In genomic region chr18:60892855-60893254, GRCh38 we compare ENCODE assay signal across 12 cellular contexts.
DNase-seq lines count a peak whose midpoint lies in the region; ATAC-seq and TF ChIP-seq lines count a peak whose summit lies in the region.
"Had no signal": no experiment of that assay in that cellular context is flagged by ENCODE, and none has a peak within 500 bp of the region (broad histone marks: within the 10 kb centered on the region; RNA-seq: fewer than 3 reads in every experiment).

No MANE protein-coding gene starts in this region.

- H3K4me3 Mint-ChIP-seq in MCF 10A (ENCODE audit: unreplicated experiment), result peak overlapping the region; percentile 33
- no peak overlapping the region for H3K4me3 Mint-ChIP-seq in activated CD8-positive, alpha-beta T cell treated with anti-CD3 and anti-CD28 coated beads, Interleukin-2, amount 10 ng/mL, durations not matched to agents 7 days and 5 days

- intact Hi-C loops in MCF 10A (cut with micrococcal nuclease), result loop anchor here (5.0 kb wide), 1 partner anchor 84 kb away; no protein-coding TSS in a partner anchor

- no peaks in the 10 kb centered on the region for H3K27me3 ChIP-seq in kidney epithelial cell (ENCODE audit: control insufficient read depth, insufficient read depth, low read length)

- POLR2A ChIA-PET in MCF 10A (lab: Yijun Ruan, JAX), result interaction anchor here (0.5 to 4.7 kb wide), 23 partner anchors 8 to 1351 kb away, joined by 3 to 26 read pairs (median 4); no protein-coding TSS in a partner anchor
- POLR2A ChIA-PET in activated CD8-positive, alpha-beta T cell treated with anti-CD3 and anti-CD28 coated beads, Interleukin-2, amount 10 ng/mL, durations not matched to agents 7 days and 5 days (lab: Charles Lee), result interaction anchor here (0.6 kb wide), 1 partner anchor 15 kb away, joined by 4 read pairs; no protein-coding TSS in a partner anchor

- H3K27me3 Mint-ChIP-seq in MCF 10A (ENCODE audit: insufficient read depth, unreplicated experiment), result no peaks in the 10 kb centered on the region
- no peaks in the 10 kb centered on the region for H3K27me3 Mint-ChIP-seq in activated CD8-positive, alpha-beta T cell treated with anti-CD3 and anti-CD28 coated beads, Interleukin-2, amount 10 ng/mL, durations not matched to agents 7 days and 5 days (ENCODE audit: low read depth)

- peaks cover 34% of the 10 kb centered on the region for H3K4me1 Mint-ChIP-seq in MCF 10A (ENCODE audit: insufficient read depth, unreplicated experiment)
- no peaks in the 10 kb centered on the region for H3K4me1 Mint-ChIP-seq in activated CD8-positive, alpha-beta T cell treated with anti-CD3 and anti-CD28 coated beads, Interleukin-2, amount 10 ng/mL, durations not matched to agents 7 days and 5 days (ENCODE audit: low read depth)

- H3K27ac Mint-ChIP-seq in MCF 10A (ENCODE audit: low read depth, unreplicated experiment), result peak overlapping the region; percentile 94
- no peak overlapping the region for H3K27ac Mint-ChIP-seq in activated CD8-positive, alpha-beta T cell treated with anti-CD3 and anti-CD28 coated beads, Interleukin-2, amount 10 ng/mL, durations not matched to agents 7 days and 5 days

- peak overlapping the region; percentile 35; the same call in 1 of the 2 replicates for H3K27ac ChIP-seq in 22Rv1

- DNase-seq in LoVo (ENCODE audit: low spot score), result peak; percentile 60
- peak; percentile 97 for DNase-seq in MCF 10A (ENCODE audit: unreplicated experiment)
- peak; percentile 67 for DNase-seq in kidney epithelial cell (ENCODE audit: low read depth)
- DNase-seq in activated CD8-positive, alpha-beta T cell treated with anti-CD3 and anti-CD28 coated beads, Interleukin-2, amount 10 ng/mL, durations not matched to agents 7 days and 5 days, result no peak
- no peak for DNase-seq in OCI-M2 (lab: John Stamatoyannopoulos, UW; ENCODE audit: unreplicated experiment)
- no peak for DNase-seq in SKM-1 (lab: John Stamatoyannopoulos, UW; ENCODE audit: unreplicated experiment)
- DNase-seq: amygdala; NCI-H1694; stimulated activated CD4-positive, alpha-beta T cell treated with anti-CD3 and anti-CD28 coated beads, Interleukin-1b, Interleukin-23, amount 100 ng/mL, for 48 hours; stimulated activated naive CD4-positive, alpha-beta T cell treated with Interleukin-2 at 50 U/mL for 16 hours had no signal

- TF ChIP-seq CTCF in 22Rv1 (IDR thresholded peaks at IDR 0.05) (no peak), MCF 10A (IDR thresholded peaks at IDR 0.05; ENCODE audit: unreplicated experiment) (no peak), kidney epithelial cell (IDR thresholded peaks at IDR 0.05; ENCODE audit: insufficient read depth, low read length, poor library complexity, severe bottlenecking) (no peak)

- no peaks in the 10 kb centered on the region for H3K9me3 Mint-ChIP-seq in MCF 10A (ENCODE audit: unreplicated experiment)
- H3K9me3 Mint-ChIP-seq in activated CD8-positive, alpha-beta T cell treated with anti-CD3 and anti-CD28 coated beads, Interleukin-2, amount 10 ng/mL, durations not matched to agents 7 days and 5 days (ENCODE audit: insufficient read depth), result peaks cover 7% of the 10 kb centered on the region

- no peaks in the 10 kb centered on the region for H3K36me3 Mint-ChIP-seq in MCF 10A (ENCODE audit: insufficient read depth, unreplicated experiment)
- H3K36me3 Mint-ChIP-seq in activated CD8-positive, alpha-beta T cell treated with anti-CD3 and anti-CD28 coated beads, Interleukin-2, amount 10 ng/mL, durations not matched to agents 7 days and 5 days (ENCODE audit: low read depth), result no peaks in the 10 kb centered on the region

- H3K4me3 ChIP-seq in kidney epithelial cell (ENCODE audit: low read depth, low read length), result no peak overlapping the region

- H3K36me3 ChIP-seq in kidney epithelial cell (ENCODE audit: control insufficient read depth, insufficient read depth, low read length), result no peaks in the 10 kb centered on the region

- no TSS peak for BruUV-seq in MCF 10A (replicated peaks; lab: Mats Ljungman, UMichigan)

- ATAC-seq in activated CD8-positive, alpha-beta T cell treated with anti-CD3 and anti-CD28 coated beads, Interleukin-2, amount 10 ng/mL, durations not matched to agents 7 days and 5 days, result no peak
- no peak for ATAC-seq in HG02840 (IDR thresholded peaks at IDR 0.05; ENCODE audit: low FRiP score, unreplicated experiment)

- CTCF ChIA-PET in MCF 10A (lab: Yijun Ruan, JAX), result interaction anchor here (0.7 to 1.4 kb wide), 3 partner anchors 82 to 992 kb away, joined by 3 to 6 read pairs (median 3); no protein-coding TSS in a partner anchor
- CTCF ChIA-PET in activated CD8-positive, alpha-beta T cell treated with anti-CD3 and anti-CD28 coated beads, Interleukin-2, amount 10 ng/mL, durations not matched to agents 7 days and 5 days (lab: Charles Lee), result no interaction called here

Comparison
In these comparisons a context has a peak if more than half of its experiments do, and no peak if none do; other contexts are left out.
1. DNase-seq: peak in LoVo (single experiment), MCF 10A (single experiment) and kidney epithelial cell (single experiment); none in activated CD8-positive, alpha-beta T cell treated with anti-CD3 and anti-CD28 coated beads, Interleukin-2, amount 10 ng/mL, durations not matched to agents 7 days and 5 days (single experiment), OCI-M2 (single experiment) and SKM-1 (single experiment).